ENCODE assay signal across 10 cellular contexts in the genomic region with DNA sequence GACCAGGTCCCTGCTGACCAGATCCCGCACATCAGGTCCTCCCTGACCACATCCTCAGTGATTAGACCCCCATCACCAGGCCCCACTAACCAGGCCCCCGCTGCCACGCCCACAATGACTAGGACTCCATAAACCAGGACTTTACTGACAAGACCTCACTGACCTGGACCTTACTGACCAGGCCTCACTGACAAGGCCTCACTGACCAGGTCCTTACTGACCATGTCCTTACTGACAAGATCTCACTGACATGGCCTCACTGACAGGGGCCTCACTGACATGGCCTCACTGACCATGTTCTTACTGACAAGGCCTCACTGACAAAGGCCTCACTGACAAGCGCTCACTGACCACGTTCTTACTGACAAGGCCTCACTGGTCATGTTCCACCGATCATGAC.
"Had no signal": no experiment of that assay in that cellular context is flagged by ENCODE, and none has a peak within 500 bp of the region (broad histone marks: within the 10 kb centered on the region; RNA-seq: fewer than 3 reads in every experiment).

No MANE protein-coding gene starts in this region.

- H3K4me3 Mint-ChIP-seq: GM23338, H9, IgD-negative memory B cell had no signal

- DNase-seq: H9, HCEC 1CT, KBM-7 had no signal

- H3K4me3 ChIP-seq: GM23338 had no signal

- H3K4me1 Mint-ChIP-seq: GM23338, H9 had no signal

- H3K36me3 Mint-ChIP-seq: IgD-negative memory B cell had no signal

- H3K9ac ChIP-seq: KMS-11 had no signal

- H3K27ac ChIP-seq: HL-60, KMS-11 had no signal

- H3K27me3 Mint-ChIP-seq: IgD-negative memory B cell had no signal

- H3K27ac Mint-ChIP-seq: GM23338, IgD-negative memory B cell had no signal

- FAIRE-seq: H1, H54, HepG2 had no signal
